In genomic region chr16:22183901-22184614, GRCh38 we compare ENCODE assay signal across 11 cellular contexts. TPM values are rescaled to one million over a fixed set of nuclear protein-coding genes. Genes with fewer than 3 reads are reported as not detected.
A peak's percentile ranks its signal among the peaks of the same experiment; 100 is the strongest.
DNase-seq lines count a peak whose midpoint lies in the region; ATAC-seq, FAIRE-seq and TF ChIP-seq lines count a peak whose summit lies in the region.
"Had no signal": no experiment of that assay in that cellular context is flagged by ENCODE, and none has a peak within 500 bp of the region (broad histone marks: within the 10 kb centered on the region; RNA-seq: fewer than 3 reads in every experiment).

No MANE protein-coding gene starts in this region.

- 0 out of 2 replicates have a peak, but pooled peaks have one; percentile 14 for TF ChIP-seq CTCF in KMS-11 (conservative IDR thresholded peaks at IDR 0.05; ENCODE audit: low read depth, low read length)
- peak; percentile 42 to 67 (median 56) for TF ChIP-seq CTCF in GM12878 (IDR thresholded peaks at IDR 0.05 in 2 of 3, conservative IDR thresholded peaks at IDR 0.05 in 1 of 3; ENCODE audit: control insufficient read depth in 2 of 3, extremely low read depth in 1 of 3, insufficient read depth in 1 of 3, low read depth in 3 of 3, low read length in 3 of 3)

- H4K20me1 ChIP-seq in KMS-11 (ENCODE audit: insufficient read depth), result no peaks in the 10 kb centered on the region
- no peaks in the 10 kb centered on the region for H4K20me1 ChIP-seq in GM12878 (ENCODE audit: control insufficient read depth, insufficient read depth)

- H3K9ac ChIP-seq in KMS-11 (no peak overlapping the region), GM12878 (ENCODE audit: control insufficient read depth, insufficient read depth, low read length) (no peak overlapping the region), neuronal stem cell (ENCODE audit: low read depth, low read length, poor library complexity) (no peak overlapping the region)

- H3K4me3 ChIP-seq in KMS-11 (IDR thresholded peaks at IDR 0.05; ENCODE audit: insufficient read depth, low read depth, low read length), result no peak overlapping the region
- no peak overlapping the region for H3K4me3 ChIP-seq in GM12878
- no peak overlapping the region for H3K4me3 ChIP-seq in neuronal stem cell (ENCODE audit: low read length in 2 of 2)

- H3K9me3 ChIP-seq in GM12878 (replicated peaks; ENCODE audit: control insufficient read depth, insufficient read depth, low read length), result no peaks in the 10 kb centered on the region
- no peaks in the 10 kb centered on the region for H3K9me3 ChIP-seq in neuronal stem cell (replicated peaks in 1 of 2; ENCODE audit: control insufficient read depth in 2 of 2, insufficient read depth in 1 of 2, low read depth in 1 of 2, low read length in 2 of 2)

- 50% methylated on average over 11 of the region's 11 CpGs for WGBS in GM12878 (ENCODE audit: insufficient coverage, insufficient replicate concordance, low lambda C conversion rate, missing lambda C conversion rate)
- no CpG with 5 or more reads among the region's 11 CpGs for WGBS in neuronal stem cell (ENCODE audit: extremely low coverage in 2 of 2, insufficient read length in 2 of 2, insufficient replicate concordance in 1 of 2), 2 donors

- peak overlapping the region; percentile 25 for H3K27ac Mint-ChIP-seq in activated CD4-positive, alpha-beta T cell treated with anti-CD3 and anti-CD28 coated beads, Interleukin-2, amount 10 ng/mL, durations not matched to agents 7 days and 5 days

- RAD21 ChIA-PET in GM12878 (lab: Charles Lee; ENCODE audit: unreplicated experiment), result interaction anchor here (1.0 kb wide), 2 partner anchors 106 to 116 kb away, joined by 3 to 4 read pairs; no protein-coding TSS in a partner anchor

- H3K79me2 ChIP-seq in KMS-11 (ENCODE audit: insufficient read depth, low read depth), result no peaks in the 10 kb centered on the region
- no peaks in the 10 kb centered on the region for H3K79me2 ChIP-seq in GM12878 (ENCODE audit: control insufficient read depth, insufficient read depth, low read length)

- H3K36me3 Mint-ChIP-seq in activated CD4-positive, alpha-beta T cell treated with anti-CD3 and anti-CD28 coated beads, Interleukin-2, amount 10 ng/mL, durations not matched to agents 7 days and 5 days (ENCODE audit: low read depth), result no peaks in the 10 kb centered on the region

- H2BK12ac ChIP-seq in neuronal stem cell (ENCODE audit: low read length), result no peak overlapping the region

- H3K27ac ChIP-seq in KMS-11, result no peak overlapping the region
- no peak overlapping the region for H3K27ac ChIP-seq in GM12878 (ENCODE audit: control insufficient read depth, insufficient read depth)
- H3K27ac ChIP-seq in neuronal stem cell (replicated peaks; ENCODE audit: low read length), result no peak overlapping the region

- H3K4me1 Mint-ChIP-seq in activated CD4-positive, alpha-beta T cell treated with anti-CD3 and anti-CD28 coated beads, Interleukin-2, amount 10 ng/mL, durations not matched to agents 7 days and 5 days, result peaks cover 11% of the 10 kb centered on the region

- ATAC-seq in GM12878, result peak; percentile 77

- no TSS peak for BruUV-seq in GM12878 (replicated peaks; lab: Mats Ljungman, UMichigan)

- SMC1A ChIA-PET in GM12878 (lab: Charles Lee; ENCODE audit: uncharacterized antibody, unreplicated experiment), result interaction anchor here (0.6 to 6.0 kb wide), 4 partner anchors 10 to 900 kb away, joined by 3 to 69 read pairs (median 3); no protein-coding TSS in a partner anchor

- no peak overlapping the region for H3K23ac ChIP-seq in neuronal stem cell (ENCODE audit: low read depth, low read length, poor library complexity)

- TF ChIP-seq RAD21 in GM12878 (IDR thresholded peaks at IDR 0.05; ENCODE audit: insufficient read depth, low read depth, low read length), result 0 out of 2 replicates have a peak, but pooled peaks have one; percentile 26

- no peak overlapping the region for H3K4ac ChIP-seq in neuronal stem cell (ENCODE audit: low read length)

- CTCF ChIA-PET in activated CD4-positive, alpha-beta T cell treated with anti-CD3 and anti-CD28 coated beads, Interleukin-2, amount 10 ng/mL, durations not matched to agents 7 days and 5 days (lab: Charles Lee), result interaction anchor here (0.8 kb wide), 1 partner anchor 24 kb away, joined by 3 read pairs; no protein-coding TSS in a partner anchor
- CTCF ChIA-PET in GM12878 (lab: Yijun Ruan, JAX), result interaction anchor here (0.5 to 7.4 kb wide), 7 partner anchors 9 to 487 kb away, joined by 3 to 101 read pairs (median 4); partner anchors contain the start of gene MOSMO

- peak overlapping the region; percentile 47 for H3K14ac ChIP-seq in neuronal stem cell (ENCODE audit: low read length)

- TF ChIP-seq EP300 in GM12878 (IDR thresholded peaks at IDR 0.05; ENCODE audit: borderline replicate concordance in 1 of 2, control insufficient read depth in 1 of 2, low read depth in 2 of 2, low read length in 2 of 2), result no peak

- DNase-seq in activated CD4-positive, alpha-beta T cell treated with anti-CD3 and anti-CD28 coated beads, Interleukin-2, amount 10 ng/mL, durations not matched to agents 7 days and 5 days, result no peak
- no peak for DNase-seq in activated CD4-positive, alpha-beta T cell treated with anti-CD3 and anti-CD28 coated beads for 4 hours
- no peak for DNase-seq in GM12878 (ENCODE audit: low read depth, low spot score)
- no peak for DNase-seq in neuronal stem cell (ENCODE audit: low spot score)
- DNase-seq in EL, result no peak
- DNase-seq in SIG-M5 (lab: John Stamatoyannopoulos, UW), result no peak
- no peak for DNase-seq in nucleus accumbens (lab: John Stamatoyannopoulos, UW)
- DNase-seq: NCI-H1694 had no signal

- no peaks in the 10 kb centered on the region for H3K79me1 ChIP-seq in neuronal stem cell (ENCODE audit: low read depth, low read length)

- POLR2A ChIA-PET in activated CD4-positive, alpha-beta T cell treated with anti-CD3 and anti-CD28 coated beads, Interleukin-2, amount 10 ng/mL, durations not matched to agents 7 days and 5 days (lab: Charles Lee), result no interaction called here
- POLR2A ChIA-PET in GM12878 (lab: Charles Lee), result no interaction called here

- H4K8ac ChIP-seq in neuronal stem cell (ENCODE audit: low read depth, low read length), result no peak overlapping the region

- H3K4me3 Mint-ChIP-seq in activated CD4-positive, alpha-beta T cell treated with anti-CD3 and anti-CD28 coated beads, Interleukin-2, amount 10 ng/mL, durations not matched to agents 7 days and 5 days, result no peak overlapping the region

- H2AK5ac ChIP-seq in neuronal stem cell (ENCODE audit: low read depth, low read length), result no peak overlapping the region

- H3K4me1 ChIP-seq in KMS-11 (ENCODE audit: low read depth, poor library complexity, severe bottlenecking) (peaks cover 15% of the 10 kb centered on the region), GM12878 (ENCODE audit: control insufficient read depth, insufficient read depth, low read length) (peaks cover 10% of the 10 kb centered on the region), neuronal stem cell (ENCODE audit: control insufficient read depth in 2 of 2, insufficient read depth in 1 of 2, low read depth in 1 of 2, low read length in 2 of 2) (no peaks in the 10 kb centered on the region)

- H2AFZ ChIP-seq in KMS-11 (ENCODE audit: low read depth) (no peak overlapping the region), GM12878 (ENCODE audit: control insufficient read depth, low read depth, low read length) (no peak overlapping the region), neuronal stem cell (ENCODE audit: low read length) (no peak overlapping the region)

- no peaks in the 10 kb centered on the region for H3K9me3 Mint-ChIP-seq in activated CD4-positive, alpha-beta T cell treated with anti-CD3 and anti-CD28 coated beads, Interleukin-2, amount 10 ng/mL, durations not matched to agents 7 days and 5 days

- TF ChIP-seq POLR2A in GM12878 (IDR thresholded peaks at IDR 0.05; ENCODE audit: low read depth, low read length), result no peak

- H2BK120ac ChIP-seq in neuronal stem cell (ENCODE audit: low read depth, low read length), result no peak overlapping the region

- H2BK5ac ChIP-seq in neuronal stem cell (ENCODE audit: low read length), result no peak overlapping the region

- H2BK15ac ChIP-seq in neuronal stem cell (ENCODE audit: low read length), result no peak overlapping the region

- intact Hi-C loops in GM12878 (cut with micrococcal nuclease; ENCODE audit: unreplicated experiment), result no loop called here

- no peak overlapping the region for H4K91ac ChIP-seq in neuronal stem cell (ENCODE audit: low read depth, low read length, poor library complexity)

- H3K4me2 ChIP-seq in KMS-11 (no peak overlapping the region), GM12878 (ENCODE audit: control insufficient read depth, insufficient read depth) (no peak overlapping the region), neuronal stem cell (ENCODE audit: insufficient read depth, low read length, poor library complexity, severe bottlenecking) (no peak overlapping the region)

- H3K27me3 Mint-ChIP-seq in activated CD4-positive, alpha-beta T cell treated with anti-CD3 and anti-CD28 coated beads, Interleukin-2, amount 10 ng/mL, durations not matched to agents 7 days and 5 days, result no peaks in the 10 kb centered on the region

- H3K27me3 ChIP-seq in KMS-11 (ENCODE audit: insufficient read depth, low read depth) (no peaks in the 10 kb centered on the region), GM12878 (replicated peaks in 1 of 2; ENCODE audit: control insufficient read depth in 2 of 2, insufficient read depth in 2 of 2, low read length in 1 of 2) (no peaks in the 10 kb centered on the region), neuronal stem cell (ENCODE audit: control insufficient read depth in 3 of 3, insufficient read depth in 3 of 3, low read depth in 1 of 3, low read length in 3 of 3) (peaks cover 0 to 5% (median 2%) of the 10 kb centered on the region in 3 experiments)

- FAIRE-seq in GM12878 (lab: Jason Lieb, UNC), result no peak

- H3K36me3 ChIP-seq in KMS-11 (ENCODE audit: insufficient read depth) (no peaks in the 10 kb centered on the region), GM12878 (ENCODE audit: control insufficient read depth in 2 of 2, insufficient read depth in 2 of 2, low read length in 1 of 2) (no peaks in the 10 kb centered on the region), neuronal stem cell (replicated peaks in 1 of 2; ENCODE audit: control insufficient read depth in 2 of 2, insufficient read depth in 2 of 2, low read length in 2 of 2) (no peaks in the 10 kb centered on the region)

- no peak overlapping the region for H3K18ac ChIP-seq in neuronal stem cell (ENCODE audit: low read length)

- in situ Hi-C loops in GM12878 (cut with MboI), result loop anchor here (5.0 kb wide), 2 partner anchors 52 to 182 kb away; partner anchors contain the start of gene PDZD9

RNA-seq across cellular contexts. Expression of gene SDR42E2, which starts 21.8 kb away (rescaled TPM):
- total RNA-seq in activated CD4-positive, alpha-beta T cell treated with anti-CD3 and anti-CD28 coated beads, Interleukin-2, amount 10 ng/mL, durations not matched to agents 7 days and 5 days, result under 1 TPM in 1 of 2 experiments, not detected in 1; 0.22 TPM
- 0.13 TPM in 1 of 2 replicates, not detected in the other for total RNA-seq in GM12878 (2013; cell fraction: nucleolus; rRNA removed)
- total RNA-seq in GM12878 (2014; rRNA removed) (not detected in 2 replicates), GM12878 (2014; rRNA removed; fragmentation: Illumina TruSeq; extraction: Trizol) (0.05 TPM in 1 of 2 replicates, not detected in the other), GM12878 (2021) (not detected in 2 replicates)
- not detected for polyA plus RNA-seq in GM12878 (2011; ENCODE audit: low read depth)
- polyA plus RNA-seq in GM12878 (2011; rRNA removed) (0.06 and 0.07 TPM in 2 replicates), GM12878 (2014; fragmentation: Illumina TruSeq; extraction: Trizol) (0.01 TPM in 1 of 2 replicates, not detected in the other), GM12878 (2014; fragmentation: Nextera tagmentation; extraction: Ambion mirVana) (under 1 TPM; 0.05 to 0.09 TPM), GM12878 (2014; rRNA removed) (not detected in 2 replicates), GM12878 (2016; fragmentation: Nextera tagmentation; extraction: Ambion mirVana) (under 1 TPM; 0.09 TPM)
- not detected in 2 replicates for polyA plus RNA-seq in GM12878 (2011; cell fraction: cytosol; rRNA removed)
- 0.10 TPM in 2 replicates for polyA plus RNA-seq in GM12878 (2011; cell fraction: nucleus; rRNA removed)
- polyA plus RNA-seq in GM12878 (2012), result 0.10 TPM in 1 of 2 replicates, not detected in the other
- 0.07 TPM in 1 of 2 replicates, not detected in the other for polyA minus RNA-seq in GM12878 (2011; rRNA and poly(A)+ RNA removed)
- polyA minus RNA-seq in GM12878 (2011; cell fraction: cytosol; rRNA and poly(A)+ RNA removed), result not detected in 2 replicates
- polyA minus RNA-seq in GM12878 (2011; cell fraction: nucleus; rRNA and poly(A)+ RNA removed), result 0.38 and 0.48 TPM in 2 replicates
- polyA plus RNA-seq in neuronal stem cell (2013, experiment 1 of 2), result 0.03 TPM
- polyA plus RNA-seq in neuronal stem cell (2013, experiment 2 of 2), result 0.01 TPM
- total RNA-seq: aorta, glomerular endothelial cell had no signal

RNA-seq across cellular contexts. Expression of gene EEF2K, which starts 22.0 kb away (rescaled TPM):
- 10 to 100 TPM; 21.9 to 23.8 TPM for total RNA-seq in activated CD4-positive, alpha-beta T cell treated with anti-CD3 and anti-CD28 coated beads, Interleukin-2, amount 10 ng/mL, durations not matched to agents 7 days and 5 days
- total RNA-seq in GM12878 (2013; cell fraction: nucleolus; rRNA removed), result 97.4 and 104 TPM in 2 replicates
- total RNA-seq in GM12878 (2014; rRNA removed) (11.1 and 11.9 TPM in 2 replicates), GM12878 (2014; rRNA removed; fragmentation: Illumina TruSeq; extraction: Trizol) (14.6 and 14.7 TPM in 2 replicates), GM12878 (2021) (26.7 and 29.6 TPM in 2 replicates)
- 6.6 TPM for polyA plus RNA-seq in GM12878 (2011; ENCODE audit: low read depth)
- polyA plus RNA-seq in GM12878 (2011; rRNA removed) (13.4 and 23.0 TPM in 2 replicates), GM12878 (2014; fragmentation: Illumina TruSeq; extraction: Trizol) (11.6 and 19.2 TPM in 2 replicates), GM12878 (2014; fragmentation: Nextera tagmentation; extraction: Ambion mirVana) (1 to 10 TPM; 2.0 to 2.4 TPM), GM12878 (2014; rRNA removed) (12.6 and 14.9 TPM in 2 replicates), GM12878 (2016; fragmentation: Nextera tagmentation; extraction: Ambion mirVana) (10 to 100 TPM; 10.3 to 10.6 TPM)
- 32.0 and 43.1 TPM in 2 replicates for polyA plus RNA-seq in GM12878 (2011; cell fraction: cytosol; rRNA removed)
- 54.2 and 56.6 TPM in 2 replicates for polyA plus RNA-seq in GM12878 (2011; cell fraction: nucleus; rRNA removed)
- polyA plus RNA-seq in GM12878 (2012), result 8.8 and 10.3 TPM in 2 replicates
- 61.4 and 62.1 TPM in 2 replicates for polyA minus RNA-seq in GM12878 (2011; rRNA and poly(A)+ RNA removed)
- polyA minus RNA-seq in GM12878 (2011; cell fraction: cytosol; rRNA and poly(A)+ RNA removed), result 17.2 and 17.9 TPM in 2 replicates
- 14.6 and 38.2 TPM in 2 replicates for polyA minus RNA-seq in GM12878 (2011; cell fraction: nucleus; rRNA and poly(A)+ RNA removed)
- 6.4 TPM for polyA plus RNA-seq in neuronal stem cell (2013, experiment 1 of 2)
- polyA plus RNA-seq in neuronal stem cell (2013, experiment 2 of 2), result 7.4 TPM
